In the genomic region with DNA sequence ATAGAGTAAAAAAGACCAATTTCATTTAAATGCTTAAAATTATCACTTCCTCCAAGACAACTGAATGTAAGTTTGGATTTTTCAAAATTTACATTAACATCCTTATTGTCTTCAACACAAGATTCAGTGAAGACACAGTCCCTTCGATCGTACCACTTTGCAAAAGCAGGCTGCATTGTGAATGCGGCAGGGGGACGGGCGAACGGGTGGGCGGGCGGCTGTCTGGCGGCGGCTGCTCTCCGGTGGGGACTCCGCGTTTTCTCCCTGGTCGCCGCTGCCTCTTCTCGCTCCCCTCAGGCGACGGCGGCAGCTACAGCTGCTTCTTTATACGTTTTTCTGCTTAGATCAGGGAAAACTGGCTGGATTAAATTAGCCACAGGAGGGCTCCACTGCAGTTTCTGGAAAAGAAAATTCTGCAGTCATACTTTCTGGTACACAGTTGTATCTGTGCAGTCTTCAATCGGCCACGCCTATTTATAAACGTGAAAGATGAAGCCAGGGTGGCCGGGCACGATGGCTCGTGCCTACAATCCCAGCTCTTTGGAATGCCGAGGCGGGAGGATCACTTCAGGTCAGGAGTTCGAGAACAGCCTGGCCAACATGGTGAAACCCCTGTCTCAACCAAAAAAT, we compare ENCODE assay signal across 1 cellular context.
TF ChIP-seq lines count a peak whose summit lies in the region.

No MANE protein-coding gene starts in this region.

TF ChIP-seq in K562, 482 proteins besides CTCF, POLR2A, EP300 and RAD21 (continued from another document):
- TF ChIP-seq, protein P1, sequence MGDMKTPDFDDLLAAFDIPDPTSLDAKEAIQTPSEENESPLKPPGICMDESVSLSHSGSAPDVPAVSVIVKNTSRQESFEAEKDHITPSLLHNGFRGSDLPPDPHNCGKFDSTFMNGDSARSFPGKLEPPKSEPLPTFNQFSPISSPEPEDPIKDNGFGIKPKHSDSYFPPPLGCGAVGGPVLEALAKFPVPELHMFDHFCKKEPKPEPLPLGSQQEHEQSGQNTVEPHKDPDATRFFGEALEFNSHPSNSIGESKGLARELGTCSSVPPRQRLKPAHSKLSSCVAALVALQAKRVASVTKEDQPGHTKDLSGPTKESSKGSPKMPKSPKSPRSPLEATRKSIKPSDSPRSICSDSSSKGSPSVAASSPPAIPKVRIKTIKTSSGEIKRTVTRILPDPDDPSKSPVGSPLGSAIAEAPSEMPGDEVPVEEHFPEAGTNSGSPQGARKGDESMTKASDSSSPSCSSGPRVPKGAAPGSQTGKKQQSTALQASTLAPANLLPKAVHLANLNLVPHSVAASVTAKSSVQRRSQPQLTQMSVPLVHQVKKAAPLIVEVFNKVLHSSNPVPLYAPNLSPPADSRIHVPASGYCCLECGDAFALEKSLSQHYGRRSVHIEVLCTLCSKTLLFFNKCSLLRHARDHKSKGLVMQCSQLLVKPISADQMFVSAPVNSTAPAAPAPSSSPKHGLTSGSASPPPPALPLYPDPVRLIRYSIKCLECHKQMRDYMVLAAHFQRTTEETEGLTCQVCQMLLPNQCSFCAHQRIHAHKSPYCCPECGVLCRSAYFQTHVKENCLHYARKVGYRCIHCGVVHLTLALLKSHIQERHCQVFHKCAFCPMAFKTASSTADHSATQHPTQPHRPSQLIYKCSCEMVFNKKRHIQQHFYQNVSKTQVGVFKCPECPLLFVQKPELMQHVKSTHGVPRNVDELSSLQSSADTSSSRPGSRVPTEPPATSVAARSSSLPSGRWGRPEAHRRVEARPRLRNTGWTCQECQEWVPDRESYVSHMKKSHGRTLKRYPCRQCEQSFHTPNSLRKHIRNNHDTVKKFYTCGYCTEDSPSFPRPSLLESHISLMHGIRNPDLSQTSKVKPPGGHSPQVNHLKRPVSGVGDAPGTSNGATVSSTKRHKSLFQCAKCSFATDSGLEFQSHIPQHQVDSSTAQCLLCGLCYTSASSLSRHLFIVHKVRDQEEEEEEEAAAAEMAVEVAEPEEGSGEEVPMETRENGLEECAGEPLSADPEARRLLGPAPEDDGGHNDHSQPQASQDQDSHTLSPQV (IDR thresholded peaks at IDR 0.05): no peak
- TF ChIP-seq CC2D1A (IDR thresholded peaks at IDR 0.05) (no peak), DIDO1 (tag; IDR thresholded peaks at IDR 0.05; ENCODE audit: low read depth) (no peak), MAFK (IDR thresholded peaks at IDR 0.05; ENCODE audit: low read length) (peak; percentile 70), NELFE (IDR thresholded peaks at IDR 0.05; ENCODE audit: insufficient read depth, insufficient read length) (no peak), HMG20B (CRISPR knock-in tag; IDR thresholded peaks at IDR 0.05) (no peak), CBX5 (IDR thresholded peaks at IDR 0.05; ENCODE audit: borderline replicate concordance, low read depth) (no peak), MAFG (tag; conservative IDR thresholded peaks at IDR 0.05) (peak; percentile 66), ZNF316 (IDR thresholded peaks at IDR 0.05) (peak; percentile 78), ZFP1 (CRISPR knock-in tag; IDR thresholded peaks at IDR 0.05) (no peak), XRCC3 (IDR thresholded peaks at IDR 0.05) (no peak), ZNF311 (CRISPR knock-in tag; IDR thresholded peaks at IDR 0.05) (no peak), SMC3 (conservative IDR thresholded peaks at IDR 0.05; ENCODE audit: insufficient read depth, low read depth, low read length) (peak; percentile 25; the same call in 1 of the 2 replicates), TAL1 (IDR thresholded peaks at IDR 0.05) (no peak), TAF7 (tag; IDR thresholded peaks at IDR 0.05) (no peak), ZNF217 (CRISPR knock-in tag; IDR thresholded peaks at IDR 0.05) (no peak), POLR2AphosphoS2 (IDR thresholded peaks at IDR 0.05; ENCODE audit: low read length) (no peak), ZKSCAN3 (CRISPR knock-in tag; IDR thresholded peaks at IDR 0.05) (no peak), ARID1B (IDR thresholded peaks at IDR 0.05) (no peak), ZNF707 (CRISPR knock-in tag; conservative IDR thresholded peaks at IDR 0.05) (no peak), C11orf30 (IDR thresholded peaks at IDR 0.05; ENCODE audit: low read depth) (peak; percentile 67), MAFF (IDR thresholded peaks at IDR 0.05; ENCODE audit: low read length) (peak; percentile 69), BACH1 (tag; IDR thresholded peaks at IDR 0.05) (no peak), CEBPG (CRISPR knock-in tag; IDR thresholded peaks at IDR 0.05) (no peak), CEBPG (tag; conservative IDR thresholded peaks at IDR 0.05 in 1 of 2, IDR thresholded peaks at IDR 0.05 in 1 of 2) (no peak), KLF10 (CRISPR knock-in tag; IDR thresholded peaks at IDR 0.05) (no peak)
- TF ChIP-seq, protein P2, sequence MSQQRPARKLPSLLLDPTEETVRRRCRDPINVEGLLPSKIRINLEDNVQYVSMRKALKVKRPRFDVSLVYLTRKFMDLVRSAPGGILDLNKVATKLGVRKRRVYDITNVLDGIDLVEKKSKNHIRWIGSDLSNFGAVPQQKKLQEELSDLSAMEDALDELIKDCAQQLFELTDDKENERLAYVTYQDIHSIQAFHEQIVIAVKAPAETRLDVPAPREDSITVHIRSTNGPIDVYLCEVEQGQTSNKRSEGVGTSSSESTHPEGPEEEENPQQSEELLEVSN (IDR thresholded peaks at IDR 0.05; ENCODE audit: borderline replicate concordance in 1 of 2, extremely low read depth in 1 of 2, insufficient read depth in 1 of 2, insufficient read length in 1 of 2, low read depth in 1 of 2, low read length in 1 of 2, poor library complexity in 1 of 2, severe bottlenecking in 1 of 2): no peak
- TF ChIP-seq, protein P3, sequence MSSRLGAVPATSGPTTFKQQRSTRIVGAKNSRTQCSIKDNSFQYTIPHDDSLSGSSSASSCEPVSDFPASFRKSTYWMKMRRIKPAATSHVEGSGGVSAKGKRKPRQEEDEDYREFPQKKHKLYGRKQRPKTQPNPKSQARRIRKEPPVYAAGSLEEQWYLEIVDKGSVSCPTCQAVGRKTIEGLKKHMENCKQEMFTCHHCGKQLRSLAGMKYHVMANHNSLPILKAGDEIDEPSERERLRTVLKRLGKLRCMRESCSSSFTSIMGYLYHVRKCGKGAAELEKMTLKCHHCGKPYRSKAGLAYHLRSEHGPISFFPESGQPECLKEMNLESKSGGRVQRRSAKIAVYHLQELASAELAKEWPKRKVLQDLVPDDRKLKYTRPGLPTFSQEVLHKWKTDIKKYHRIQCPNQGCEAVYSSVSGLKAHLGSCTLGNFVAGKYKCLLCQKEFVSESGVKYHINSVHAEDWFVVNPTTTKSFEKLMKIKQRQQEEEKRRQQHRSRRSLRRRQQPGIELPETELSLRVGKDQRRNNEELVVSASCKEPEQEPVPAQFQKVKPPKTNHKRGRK (tag; IDR thresholded peaks at IDR 0.05): peak; percentile 69; the same call in 1 of the 2 replicates
- TF ChIP-seq, protein P4, sequence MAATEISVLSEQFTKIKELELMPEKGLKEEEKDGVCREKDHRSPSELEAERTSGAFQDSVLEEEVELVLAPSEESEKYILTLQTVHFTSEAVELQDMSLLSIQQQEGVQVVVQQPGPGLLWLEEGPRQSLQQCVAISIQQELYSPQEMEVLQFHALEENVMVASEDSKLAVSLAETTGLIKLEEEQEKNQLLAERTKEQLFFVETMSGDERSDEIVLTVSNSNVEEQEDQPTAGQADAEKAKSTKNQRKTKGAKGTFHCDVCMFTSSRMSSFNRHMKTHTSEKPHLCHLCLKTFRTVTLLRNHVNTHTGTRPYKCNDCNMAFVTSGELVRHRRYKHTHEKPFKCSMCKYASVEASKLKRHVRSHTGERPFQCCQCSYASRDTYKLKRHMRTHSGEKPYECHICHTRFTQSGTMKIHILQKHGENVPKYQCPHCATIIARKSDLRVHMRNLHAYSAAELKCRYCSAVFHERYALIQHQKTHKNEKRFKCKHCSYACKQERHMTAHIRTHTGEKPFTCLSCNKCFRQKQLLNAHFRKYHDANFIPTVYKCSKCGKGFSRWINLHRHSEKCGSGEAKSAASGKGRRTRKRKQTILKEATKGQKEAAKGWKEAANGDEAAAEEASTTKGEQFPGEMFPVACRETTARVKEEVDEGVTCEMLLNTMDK (IDR thresholded peaks at IDR 0.05; ENCODE audit: borderline replicate concordance, insufficient read depth, low read depth, low read length, poor library complexity, severe bottlenecking): peak; percentile 17
- TF ChIP-seq, protein P5, sequence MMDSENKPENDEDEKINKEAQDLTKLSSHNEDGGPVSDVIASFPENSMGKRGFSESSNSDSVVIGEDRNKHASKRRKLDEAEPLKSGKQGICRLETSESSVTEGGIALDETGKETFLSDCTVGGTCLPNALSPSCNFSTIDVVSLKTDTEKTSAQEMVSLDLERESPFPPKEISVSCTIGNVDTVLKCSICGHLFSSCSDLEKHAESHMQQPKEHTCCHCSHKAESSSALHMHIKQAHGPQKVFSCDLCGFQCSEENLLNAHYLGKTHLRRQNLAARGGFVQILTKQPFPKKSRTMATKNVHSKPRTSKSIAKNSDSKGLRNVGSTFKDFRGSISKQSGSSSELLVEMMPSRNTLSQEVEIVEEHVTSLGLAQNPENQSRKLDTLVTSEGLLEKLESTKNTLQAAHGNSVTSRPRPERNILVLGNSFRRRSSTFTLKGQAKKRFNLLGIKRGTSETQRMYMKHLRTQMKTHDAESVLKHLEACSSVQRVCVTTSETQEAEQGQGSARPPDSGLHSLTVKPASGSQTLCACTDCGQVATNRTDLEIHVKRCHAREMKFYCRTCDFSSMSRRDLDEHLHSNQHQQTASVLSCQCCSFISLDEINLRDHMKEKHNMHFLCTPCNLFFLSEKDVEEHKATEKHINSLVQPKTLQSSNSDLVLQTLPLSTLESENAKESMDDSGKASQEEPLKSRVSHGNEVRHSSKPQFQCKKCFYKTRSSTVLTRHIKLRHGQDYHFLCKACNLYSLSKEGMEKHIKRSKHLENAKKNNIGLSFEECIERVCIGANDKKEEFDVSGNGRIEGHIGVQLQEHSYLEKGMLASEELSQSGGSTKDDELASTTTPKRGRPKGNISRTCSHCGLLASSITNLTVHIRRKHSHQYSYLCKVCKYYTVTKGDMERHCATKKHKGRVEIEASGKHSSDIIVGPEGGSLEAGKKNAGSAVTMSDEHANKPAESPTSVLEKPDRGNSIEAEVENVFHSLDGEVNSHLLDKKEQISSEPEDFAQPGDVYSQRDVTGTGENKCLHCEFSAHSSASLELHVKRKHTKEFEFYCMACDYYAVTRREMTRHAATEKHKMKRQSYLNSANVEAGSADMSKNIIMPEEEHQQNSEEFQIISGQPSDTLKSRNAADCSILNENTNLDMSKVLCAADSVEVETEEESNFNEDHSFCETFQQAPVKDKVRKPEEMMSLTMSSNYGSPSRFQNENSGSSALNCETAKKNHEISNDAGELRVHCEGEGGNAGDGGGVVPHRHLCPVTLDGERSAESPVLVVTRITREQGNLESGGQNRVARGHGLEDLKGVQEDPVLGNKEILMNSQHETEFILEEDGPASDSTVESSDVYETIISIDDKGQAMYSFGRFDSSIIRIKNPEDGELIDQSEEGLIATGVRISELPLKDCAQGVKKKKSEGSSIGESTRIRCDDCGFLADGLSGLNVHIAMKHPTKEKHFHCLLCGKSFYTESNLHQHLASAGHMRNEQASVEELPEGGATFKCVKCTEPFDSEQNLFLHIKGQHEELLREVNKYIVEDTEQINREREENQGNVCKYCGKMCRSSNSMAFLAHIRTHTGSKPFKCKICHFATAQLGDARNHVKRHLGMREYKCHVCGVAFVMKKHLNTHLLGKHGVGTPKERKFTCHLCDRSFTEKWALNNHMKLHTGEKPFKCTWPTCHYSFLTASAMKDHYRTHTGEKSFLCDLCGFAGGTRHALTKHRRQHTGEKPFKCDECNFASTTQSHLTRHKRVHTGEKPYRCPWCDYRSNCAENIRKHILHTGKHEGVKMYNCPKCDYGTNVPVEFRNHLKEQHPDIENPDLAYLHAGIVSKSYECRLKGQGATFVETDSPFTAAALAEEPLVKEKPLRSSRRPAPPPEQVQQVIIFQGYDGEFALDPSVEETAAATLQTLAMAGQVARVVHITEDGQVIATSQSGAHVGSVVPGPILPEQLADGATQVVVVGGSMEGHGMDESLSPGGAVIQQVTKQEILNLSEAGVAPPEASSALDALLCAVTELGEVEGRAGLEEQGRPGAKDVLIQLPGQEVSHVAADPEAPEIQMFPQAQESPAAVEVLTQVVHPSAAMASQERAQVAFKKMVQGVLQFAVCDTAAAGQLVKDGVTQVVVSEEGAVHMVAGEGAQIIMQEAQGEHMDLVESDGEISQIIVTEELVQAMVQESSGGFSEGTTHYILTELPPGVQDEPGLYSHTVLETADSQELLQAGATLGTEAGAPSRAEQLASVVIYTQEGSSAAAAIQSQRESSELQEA (IDR thresholded peaks at IDR 0.05; ENCODE audit: low read depth): no peak
- TF ChIP-seq, protein P6, sequence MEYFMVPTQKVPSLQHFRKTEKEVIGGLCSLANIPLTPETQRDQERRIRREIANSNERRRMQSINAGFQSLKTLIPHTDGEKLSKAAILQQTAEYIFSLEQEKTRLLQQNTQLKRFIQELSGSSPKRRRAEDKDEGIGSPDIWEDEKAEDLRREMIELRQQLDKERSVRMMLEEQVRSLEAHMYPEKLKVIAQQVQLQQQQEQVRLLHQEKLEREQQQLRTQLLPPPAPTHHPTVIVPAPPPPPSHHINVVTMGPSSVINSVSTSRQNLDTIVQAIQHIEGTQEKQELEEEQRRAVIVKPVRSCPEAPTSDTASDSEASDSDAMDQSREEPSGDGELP (CRISPR knock-in tag; IDR thresholded peaks at IDR 0.05; ENCODE audit: borderline replicate concordance): peak; percentile 29; the same call in 1 of the 2 replicates
TF ChIP-seq in K562: peak in this region for 9.
